11 cellular contexts compared by ENCODE assay signal in the genomic region with DNA sequence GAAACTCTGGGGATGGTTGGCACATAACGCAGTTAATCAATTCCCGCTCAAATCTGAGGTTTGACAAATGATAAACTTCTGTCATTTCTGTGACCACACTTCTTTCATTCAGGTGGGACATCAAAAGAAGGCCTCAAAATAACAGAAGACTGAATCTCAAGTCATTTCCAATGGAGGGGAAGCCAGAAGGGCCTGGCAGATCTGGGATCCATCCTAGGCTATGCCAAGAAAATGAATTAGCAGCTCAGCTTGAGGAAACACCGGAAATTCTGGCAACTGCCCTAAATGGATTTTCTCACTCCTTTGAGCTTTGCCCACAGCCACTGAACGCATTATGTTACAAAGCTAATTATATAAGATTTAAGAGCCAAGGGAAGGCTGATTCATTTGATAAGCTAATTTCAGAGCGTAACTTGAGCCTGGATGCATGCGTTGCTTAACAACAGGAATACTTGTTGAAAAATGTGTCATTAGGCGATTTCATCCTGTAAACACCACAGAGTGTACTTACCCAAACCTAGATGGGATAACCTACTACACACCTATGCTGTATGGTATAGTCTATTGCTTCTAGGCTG. TPM values are rescaled to one million over a fixed set of nuclear protein-coding genes. Genes with fewer than 3 reads are reported as not detected.
DNase-seq lines count a peak whose midpoint lies in the region; ATAC-seq, FAIRE-seq and TF ChIP-seq lines count a peak whose summit lies in the region.
"Had no signal": no experiment of that assay in that cellular context is flagged by ENCODE, and none has a peak within 500 bp of the region (broad histone marks: within the 10 kb centered on the region; RNA-seq: fewer than 3 reads in every experiment).

No MANE protein-coding gene starts in this region.

- CTCF ChIA-PET in K562 (lab: Yijun Ruan, JAX; ENCODE audit: low intra/inter-chr PET ratio), result no interaction called here

- no peaks in the 10 kb centered on the region for H3K36me3 ChIP-seq in K562 (ENCODE audit: control insufficient read depth, insufficient read depth, low read length)
- no peaks in the 10 kb centered on the region for H3K36me3 ChIP-seq in prostate gland
- H3K36me3 ChIP-seq: ovary, SJSA1 had no signal

- H3K9me3 ChIP-seq in K562 (replicated peaks; ENCODE audit: control insufficient read depth, insufficient read depth, low read depth, low read length), result no peaks in the 10 kb centered on the region
- H3K9me3 ChIP-seq in prostate gland, result no peaks in the 10 kb centered on the region
- H3K9me3 ChIP-seq: ovary, SJSA1 had no signal

- POLR2A ChIA-PET in K562 (lab: Yijun Ruan, JAX), result interaction anchor here (1.6 kb wide), 1 partner anchor 696 kb away, joined by 4 read pairs; no protein-coding TSS in a partner anchor

- H3K27ac ChIP-seq in K562 (ENCODE audit: extremely low read depth, low read depth, low read length) (no peak overlapping the region), prostate gland (no peak overlapping the region)
- H3K27ac ChIP-seq: ovary, SJSA1 had no signal

- TF ChIP-seq CTCF in K562 (IDR thresholded peaks at IDR 0.05 in 2 of 3, conservative IDR thresholded peaks at IDR 0.05 in 1 of 3; ENCODE audit: insufficient read depth in 2 of 3, low read depth in 1 of 3, low read length in 3 of 3) (no peak), prostate gland (IDR thresholded peaks at IDR 0.05) (no peak)

- intact Hi-C loops in K562 (cut with micrococcal nuclease), result loop anchor here (10.0 kb wide), 1 partner anchor 503 kb away; the partner anchor contains the start of gene THRB
- intact Hi-C loops in prostate gland (cut with DNase I), result no loop called here

- no peak for TF ChIP-seq POLR2A in K562 (conservative IDR thresholded peaks at IDR 0.05)
- TF ChIP-seq POLR2A in prostate gland (IDR thresholded peaks at IDR 0.05), result no peak

- no peak overlapping the region for H2AFZ ChIP-seq in K562 (ENCODE audit: low read depth, low read length)

- TF ChIP-seq RAD21 in K562 (CRISPR knock-in tag; conservative IDR thresholded peaks at IDR 0.05 in 1 of 2, IDR thresholded peaks at IDR 0.05 in 1 of 2), result no peak

- no peak for ATAC-seq in K562
- ATAC-seq in GM18498 (IDR thresholded peaks at IDR 0.05; ENCODE audit: unreplicated experiment), result no peak
- ATAC-seq: HCT116 had no signal

- H3K27me3 ChIP-seq in K562 (ENCODE audit: control insufficient read depth in 2 of 2, insufficient read depth in 2 of 2, low read length in 2 of 2) (peaks cover 8 to 43% of the 10 kb centered on the region in 2 experiments; a peak in 4 of 5 replicates), prostate gland (replicated peaks; ENCODE audit: insufficient read depth) (no peaks in the 10 kb centered on the region)
- H3K27me3 ChIP-seq: ovary, SJSA1 had no signal

- no TSS peak for BruUV-seq in K562 (replicated peaks; lab: Mats Ljungman, UMichigan)

- no peaks in the 10 kb centered on the region for H3K9me1 ChIP-seq in K562 (ENCODE audit: control insufficient read depth, insufficient read depth, low read length)

- no peak overlapping the region for H3K4me2 ChIP-seq in K562 (ENCODE audit: insufficient read depth, low read length)

- H3K79me2 ChIP-seq in K562 (ENCODE audit: control insufficient read depth, insufficient read depth, low read length), result no peaks in the 10 kb centered on the region

- no peaks in the 10 kb centered on the region for H4K20me1 ChIP-seq in K562 (replicated peaks; ENCODE audit: control insufficient read depth, insufficient read depth, low read length)

- in situ Hi-C loops in K562 (cut with MboI), result loop anchor here (10.0 kb wide), 1 partner anchor 253 kb away; no protein-coding TSS in a partner anchor

- 8% methylated on average over 7 of the region's 7 CpGs for WGBS in K562 (ENCODE audit: insufficient coverage, low coverage, missing lambda C conversion rate)
- 33% methylated on average over 7 of the region's 7 CpGs for WGBS in prostate gland

- DNase-seq in COLO829 (ENCODE audit: low spot score), result peak; percentile 32
- DNase-seq in NCI-H146 (lab: John Stamatoyannopoulos, UW), result peak; percentile 70
- DNase-seq in K562 (ENCODE audit: extremely low read depth in 1 of 4, low spot score in 3 of 4), result no peak
- peak; percentile 86 for DNase-seq in midbrain (lab: John Stamatoyannopoulos, UW)
- DNase-seq in cortex of kidney (lab: John Stamatoyannopoulos, UW), result no peak
- no peak for DNase-seq in stimulated activated naive CD4-positive, alpha-beta T cell treated with Interleukin-2 at 50 U/mL for 16 hours (lab: John Stamatoyannopoulos, UW)
- DNase-seq in prostate gland (ENCODE audit: low spot score), result no peak
- DNase-seq: ovary had no signal

- peak; percentile 63 for FAIRE-seq in K562 (lab: Jason Lieb, UNC)

- H3K9ac ChIP-seq in K562 (ENCODE audit: insufficient read depth in 1 of 2, low read depth in 2 of 2, low read length in 2 of 2), result no peak overlapping the region

- H3K4me1 ChIP-seq in K562 (replicated peaks in 1 of 2; ENCODE audit: control insufficient read depth in 2 of 2, insufficient read depth in 2 of 2, low read length in 2 of 2) (no peaks in the 10 kb centered on the region), prostate gland (replicated peaks) (no peaks in the 10 kb centered on the region)

- H3K4me3 ChIP-seq in K562 (no peak overlapping the region), prostate gland (no peak overlapping the region)
- H3K4me3 ChIP-seq: ovary, SJSA1 had no signal

- no peak for TF ChIP-seq EP300 in K562 (IDR thresholded peaks at IDR 0.05; ENCODE audit: low read length)

TF ChIP-seq in K562, 482 proteins besides CTCF, POLR2A, EP300 and RAD21 (continues in another document):
- no peak for TF ChIP-seq ZC3H11A (IDR thresholded peaks at IDR 0.05; ENCODE audit: low read depth, low read length)
- TF ChIP-seq IFI16 (CRISPR knock-in tag; IDR thresholded peaks at IDR 0.05), result no peak
- TF ChIP-seq, protein P1, sequence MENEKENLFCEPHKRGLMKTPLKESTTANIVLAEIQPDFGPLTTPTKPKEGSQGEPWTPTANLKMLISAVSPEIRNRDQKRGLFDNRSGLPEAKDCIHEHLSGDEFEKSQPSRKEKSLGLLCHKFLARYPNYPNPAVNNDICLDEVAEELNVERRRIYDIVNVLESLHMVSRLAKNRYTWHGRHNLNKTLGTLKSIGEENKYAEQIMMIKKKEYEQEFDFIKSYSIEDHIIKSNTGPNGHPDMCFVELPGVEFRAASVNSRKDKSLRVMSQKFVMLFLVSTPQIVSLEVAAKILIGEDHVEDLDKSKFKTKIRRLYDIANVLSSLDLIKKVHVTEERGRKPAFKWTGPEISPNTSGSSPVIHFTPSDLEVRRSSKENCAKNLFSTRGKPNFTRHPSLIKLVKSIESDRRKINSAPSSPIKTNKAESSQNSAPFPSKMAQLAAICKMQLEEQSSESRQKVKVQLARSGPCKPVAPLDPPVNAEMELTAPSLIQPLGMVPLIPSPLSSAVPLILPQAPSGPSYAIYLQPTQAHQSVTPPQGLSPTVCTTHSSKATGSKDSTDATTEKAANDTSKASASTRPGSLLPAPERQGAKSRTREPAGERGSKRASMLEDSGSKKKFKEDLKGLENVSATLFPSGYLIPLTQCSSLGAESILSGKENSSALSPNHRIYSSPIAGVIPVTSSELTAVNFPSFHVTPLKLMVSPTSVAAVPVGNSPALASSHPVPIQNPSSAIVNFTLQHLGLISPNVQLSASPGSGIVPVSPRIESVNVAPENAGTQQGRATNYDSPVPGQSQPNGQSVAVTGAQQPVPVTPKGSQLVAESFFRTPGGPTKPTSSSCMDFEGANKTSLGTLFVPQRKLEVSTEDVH (IDR thresholded peaks at IDR 0.05; ENCODE audit: low read depth, partially characterized antibody), result no peak
- no peak for TF ChIP-seq ZNF3 (CRISPR knock-in tag; IDR thresholded peaks at IDR 0.05)
- no peak for TF ChIP-seq HCFC1 (IDR thresholded peaks at IDR 0.05; ENCODE audit: low read depth, low read length)
- TF ChIP-seq, protein P2, sequence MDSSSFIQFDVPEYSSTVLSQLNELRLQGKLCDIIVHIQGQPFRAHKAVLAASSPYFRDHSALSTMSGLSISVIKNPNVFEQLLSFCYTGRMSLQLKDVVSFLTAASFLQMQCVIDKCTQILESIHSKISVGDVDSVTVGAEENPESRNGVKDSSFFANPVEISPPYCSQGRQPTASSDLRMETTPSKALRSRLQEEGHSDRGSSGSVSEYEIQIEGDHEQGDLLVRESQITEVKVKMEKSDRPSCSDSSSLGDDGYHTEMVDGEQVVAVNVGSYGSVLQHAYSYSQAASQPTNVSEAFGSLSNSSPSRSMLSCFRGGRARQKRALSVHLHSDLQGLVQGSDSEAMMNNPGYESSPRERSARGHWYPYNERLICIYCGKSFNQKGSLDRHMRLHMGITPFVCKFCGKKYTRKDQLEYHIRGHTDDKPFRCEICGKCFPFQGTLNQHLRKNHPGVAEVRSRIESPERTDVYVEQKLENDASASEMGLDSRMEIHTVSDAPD (CRISPR knock-in tag; IDR thresholded peaks at IDR 0.05), result no peak
- no peak for TF ChIP-seq NELFE (IDR thresholded peaks at IDR 0.05; ENCODE audit: insufficient read depth, insufficient read length)
- no peak for TF ChIP-seq ZZZ3 (IDR thresholded peaks at IDR 0.05)

RNA-seq across cellular contexts. Expression of gene NR1D2, which starts 47.1 kb away (rescaled TPM):
- total RNA-seq in K562 (2011; cell fraction: chromatin; rRNA removed; ENCODE audit: low replicate concordance), result 2.5 and 9.3 TPM in 2 replicates
- 1.5 and 1.7 TPM in 2 replicates for total RNA-seq in K562 (2011; cell fraction: nucleolus; rRNA removed)
- total RNA-seq in K562 (2011; cell fraction: nucleoplasm; rRNA removed), result 2.7 and 3.3 TPM in 2 replicates
- 2.6 and 2.9 TPM in 2 replicates for total RNA-seq in K562 (2014; rRNA removed)
- total RNA-seq in K562 (2014; rRNA removed; fragmentation: Illumina TruSeq; extraction: Trizol), result 4.8 and 5.7 TPM in 2 replicates
- 3.2 and 3.6 TPM in 2 replicates for total RNA-seq in K562 (2015; rRNA removed; fragmentation: Illumina TruSeq; extraction: Trizol)
- total RNA-seq in K562 (2021), result 4.2 and 5.5 TPM in 2 replicates
- polyA plus RNA-seq in K562 (2011; rRNA removed), result 1.6 and 2.5 TPM in 2 replicates
- 0.51 and 0.77 TPM in 2 replicates for polyA plus RNA-seq in K562 (2011; cell fraction: cytosol; rRNA removed)
- 0.67 and 1.1 TPM in 2 replicates for polyA plus RNA-seq in K562 (2011; cell fraction: nucleus; rRNA removed)
- 1.9 and 2.7 TPM in 2 replicates for polyA plus RNA-seq in K562 (2012)
- 3.2 and 3.3 TPM in 2 replicates for polyA plus RNA-seq in K562 (2014; fragmentation: Illumina TruSeq; extraction: Trizol)
- 1 to 10 TPM; 1.2 TPM for polyA plus RNA-seq in K562 (2014; fragmentation: Nextera tagmentation; extraction: Ambion mirVana)
- 1.3 and 2.2 TPM in 2 replicates for polyA plus RNA-seq in K562 (2014; rRNA removed)
- 11.3 and 12.5 TPM in 2 replicates for polyA minus RNA-seq in K562 (2011; rRNA and poly(A)+ RNA removed)
- 3.2 and 3.5 TPM in 2 replicates for polyA minus RNA-seq in K562 (2011; cell fraction: cytosol; rRNA and poly(A)+ RNA removed)
- 1.3 and 2.7 TPM in 2 replicates for polyA minus RNA-seq in K562 (2011; cell fraction: nucleus; rRNA and poly(A)+ RNA removed)
- 10 to 100 TPM; 39.8 to 48.9 TPM for total RNA-seq in prostate gland

Comparison
In these comparisons a context has a peak if more than half of its experiments do, and no peak if none do; other contexts are left out.
1. DNase-seq: peak in COLO829 (single experiment), NCI-H146 (single experiment) and midbrain (single experiment); none in K562 (0 of 4), cortex of kidney (single experiment), stimulated activated naive CD4-positive, alpha-beta T cell treated with Interleukin-2 at 50 U/mL for 16 hours (single experiment) and prostate gland (single experiment).